ENCODE assay signal across 30 cellular contexts in the genomic region with DNA sequence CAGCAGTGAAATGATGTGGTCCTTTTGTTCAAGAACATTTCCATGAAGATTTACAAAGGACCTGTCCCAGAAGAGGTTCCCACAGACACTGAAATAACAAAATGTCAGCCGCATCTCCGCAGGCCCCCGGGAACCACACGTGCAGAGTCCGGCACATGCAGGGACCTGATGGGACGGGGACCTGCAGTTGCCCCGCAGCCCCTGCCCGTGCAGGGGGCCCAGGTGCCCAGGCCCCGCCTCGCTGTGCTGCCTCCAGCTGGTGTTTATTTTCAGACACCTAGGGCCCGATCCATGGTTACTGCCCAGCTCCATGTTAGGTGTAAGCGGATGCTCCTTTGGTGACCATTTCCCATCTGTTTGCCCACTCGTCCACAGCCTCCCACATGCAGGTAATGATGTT.
"Had no signal": no experiment of that assay in that cellular context is flagged by ENCODE, and none has a peak within 500 bp of the region (broad histone marks: within the 10 kb centered on the region; RNA-seq: fewer than 3 reads in every experiment).

No MANE protein-coding gene starts in this region.

- H3K9me3 ChIP-seq: ascending aorta had no signal

- H3K27ac Mint-ChIP-seq: activated B cell treated with CpG ODN at 0.5 μM for 24 hours; activated CD4-positive, alpha-beta memory T cell treated with anti-CD3 and anti-CD28 coated beads for 36 hours; activated CD4-positive, alpha-beta T cell treated with anti-CD3 and anti-CD28 coated beads, Interleukin-2, amount 10 ng/mL, durations not matched to agents 24 days and 14 days; activated CD8-positive, alpha-beta T cell treated with anti-CD3 and anti-CD28 coated beads for 36 hours; activated naive CD4-positive, alpha-beta T cell treated with anti-CD3 and anti-CD28 coated beads for 36 hours; activated naive CD4-positive, alpha-beta T cell treated with anti-CD3 and anti-CD28 coated beads, Interleukin-2, amount 50 U/mL, for 24 hours; activated naive CD8-positive, alpha-beta T cell; activated naive CD8-positive, alpha-beta T cell treated with anti-CD3 and anti-CD28 coated beads, Interleukin-2, amount 10 ng/mL, durations not matched to agents 7 days and 5 days; activated naive CD8-positive, alpha-beta T cell treated with anti-CD3 and anti-CD28 coated beads, Interleukin-2, amount 50 U/mL, for 24 hours; activated T-cell treated with anti-CD3 and anti-CD28 coated beads, Interleukin-2, amount 50 U/mL, for 72 hours; activated T-helper 1 cell treated with anti-CD3 and anti-CD28 coated beads, Interleukin-12 subunit alpha, Interleukin-12 subunit beta, Interleukin-2, Interleukin-4 antibody, amounts not matched to agents 30 ng/mL and 10 ng/mL and 1 ng/mL, durations not matched to agents 14 hours and 24 hours and 36 hours; activated T-helper 17 cell treated with anti-CD3 and anti-CD28 coated beads, Interleukin-2, amount 50 U/mL, for 72 hours; T-cell; T-helper 17 cell had no signal

- H3K27me3 Mint-ChIP-seq: activated B cell treated with CpG ODN at 0.5 μM for 24 hours; activated CD4-positive, alpha-beta T cell treated with anti-CD3 and anti-CD28 coated beads, Interleukin-2, amount 10 ng/mL, durations not matched to agents 24 days and 14 days; activated naive CD8-positive, alpha-beta T cell treated with anti-CD3 and anti-CD28 coated beads, Interleukin-2, amount 10 ng/mL, durations not matched to agents 7 days and 5 days had no signal

- H3K36me3 Mint-ChIP-seq: activated CD4-positive, alpha-beta memory T cell treated with anti-CD3 and anti-CD28 coated beads for 36 hours; activated naive CD4-positive, alpha-beta T cell treated with anti-CD3 and anti-CD28 coated beads, Interleukin-2, amount 50 U/mL, for 24 hours; activated naive CD8-positive, alpha-beta T cell; activated naive CD8-positive, alpha-beta T cell treated with anti-CD3 and anti-CD28 coated beads, Interleukin-2, amount 10 ng/mL, durations not matched to agents 7 days and 5 days; T-cell had no signal

- H3K4me1 ChIP-seq: breast epithelium had no signal

- H3K4me1 Mint-ChIP-seq: activated CD4-positive, alpha-beta T cell treated with anti-CD3 and anti-CD28 coated beads, Interleukin-2, amount 10 ng/mL, durations not matched to agents 24 days and 14 days; activated naive CD4-positive, alpha-beta T cell treated with anti-CD3 and anti-CD28 coated beads, Interleukin-2, amount 50 U/mL, for 24 hours; activated naive CD8-positive, alpha-beta T cell treated with anti-CD3 and anti-CD28 coated beads, Interleukin-2, amount 10 ng/mL, durations not matched to agents 7 days and 5 days; activated T-helper 17 cell treated with anti-CD3 and anti-CD28 coated beads, Interleukin-2, amount 50 U/mL, for 72 hours; T-cell had no signal

- H3K4me3 ChIP-seq: ascending aorta, breast epithelium had no signal

- H3K4me3 Mint-ChIP-seq: activated B cell treated with CpG ODN at 0.5 μM for 24 hours; activated CD4-positive, alpha-beta memory T cell treated with anti-CD3 and anti-CD28 coated beads for 36 hours; activated CD4-positive, alpha-beta T cell treated with anti-CD3 and anti-CD28 coated beads, Interleukin-2, amount 10 ng/mL, durations not matched to agents 24 days and 14 days; activated CD8-positive, alpha-beta T cell treated with anti-CD3 and anti-CD28 coated beads for 36 hours; activated naive CD4-positive, alpha-beta T cell treated with anti-CD3 and anti-CD28 coated beads for 36 hours; activated naive CD4-positive, alpha-beta T cell treated with anti-CD3 and anti-CD28 coated beads, Interleukin-2, amount 50 U/mL, for 24 hours; activated naive CD8-positive, alpha-beta T cell; activated naive CD8-positive, alpha-beta T cell treated with anti-CD3 and anti-CD28 coated beads, Interleukin-2, amount 10 ng/mL, durations not matched to agents 7 days and 5 days; activated naive CD8-positive, alpha-beta T cell treated with anti-CD3 and anti-CD28 coated beads, Interleukin-2, amount 50 U/mL, for 24 hours; activated T-cell treated with anti-CD3 and anti-CD28 coated beads, Interleukin-2, amount 50 U/mL, for 4 hours; activated T-cell treated with anti-CD3 and anti-CD28 coated beads, Interleukin-2, amount 50 U/mL, for 72 hours; activated T-helper 1 cell treated with anti-CD3 and anti-CD28 coated beads, Interleukin-12 subunit alpha, Interleukin-12 subunit beta, Interleukin-2, Interleukin-4 antibody, amounts not matched to agents 30 ng/mL and 10 ng/mL and 1 ng/mL, durations not matched to agents 14 hours and 24 hours and 36 hours; activated T-helper 17 cell treated with anti-CD3 and anti-CD28 coated beads, Interleukin-2, amount 50 U/mL, for 72 hours; T-cell; T-helper 17 cell had no signal

- H3K9me3 Mint-ChIP-seq: activated B cell treated with CpG ODN at 0.5 μM for 24 hours; activated CD4-positive, alpha-beta memory T cell treated with anti-CD3 and anti-CD28 coated beads for 36 hours; activated CD4-positive, alpha-beta T cell treated with anti-CD3 and anti-CD28 coated beads, Interleukin-2, amount 10 ng/mL, durations not matched to agents 24 days and 14 days; activated CD8-positive, alpha-beta T cell treated with anti-CD3 and anti-CD28 coated beads for 36 hours; activated naive CD4-positive, alpha-beta T cell treated with anti-CD3 and anti-CD28 coated beads for 36 hours; activated naive CD4-positive, alpha-beta T cell treated with anti-CD3 and anti-CD28 coated beads, Interleukin-2, amount 50 U/mL, for 24 hours; activated naive CD8-positive, alpha-beta T cell treated with anti-CD3 and anti-CD28 coated beads, Interleukin-2, amount 10 ng/mL, durations not matched to agents 7 days and 5 days; activated naive CD8-positive, alpha-beta T cell treated with anti-CD3 and anti-CD28 coated beads, Interleukin-2, amount 50 U/mL, for 24 hours; activated T-cell treated with anti-CD3 and anti-CD28 coated beads, Interleukin-2, amount 50 U/mL, for 4 hours; activated T-cell treated with anti-CD3 and anti-CD28 coated beads, Interleukin-2, amount 50 U/mL, for 72 hours; activated T-helper 1 cell treated with anti-CD3 and anti-CD28 coated beads, Interleukin-12 subunit alpha, Interleukin-12 subunit beta, Interleukin-2, Interleukin-4 antibody, amounts not matched to agents 30 ng/mL and 10 ng/mL and 1 ng/mL, durations not matched to agents 14 hours and 24 hours and 36 hours; activated T-helper 17 cell treated with anti-CD3 and anti-CD28 coated beads, Interleukin-2, amount 50 U/mL, for 72 hours; T-cell had no signal

- H3K36me3 ChIP-seq: ascending aorta, brain microvascular endothelial cell, breast epithelium had no signal

- DNase-seq: activated B cell treated with CpG ODN at 0.5 μM for 24 hours; activated CD4-positive, alpha-beta memory T cell treated with anti-CD3 and anti-CD28 coated beads for 36 hours; activated CD4-positive, alpha-beta T cell treated with anti-CD3 and anti-CD28 coated beads for 4 hours; activated CD4-positive, alpha-beta T cell treated with anti-CD3 and anti-CD28 coated beads, Interleukin-2, amount 10 ng/mL, durations not matched to agents 24 days and 14 days; activated CD4-positive, alpha-beta T cell treated with anti-CD3 and anti-CD28 coated beads, Interleukin-2, amount 50 U/mL, for 1 hour; activated CD4-positive, alpha-beta T cell treated with anti-CD3 and anti-CD28 coated beads, Interleukin-2, amount 50 U/mL, for 4 hours; activated CD4-positive, CD25-positive, alpha-beta regulatory T cell treated with anti-CD3 and anti-CD28 coated beads, Interleukin-2, amount 50 U/mL, for 72 hours; activated CD8-positive, alpha-beta memory T cell treated with anti-CD3 and anti-CD28 coated beads, Interleukin-2, amount 50 U/mL, for 4 hours; activated CD8-positive, alpha-beta T cell treated with anti-CD3 and anti-CD28 coated beads for 36 hours; activated effector memory CD4-positive, alpha-beta T cell treated with anti-CD3 and anti-CD28 coated beads, Interleukin-2, amount 50 U/mL, for 16 hours; activated gamma-delta T cell treated with Interleukin-2 at 50 U/mL for 16 hours; activated naive CD4-positive, alpha-beta T cell; activated naive CD4-positive, alpha-beta T cell treated with anti-CD3 and anti-CD28 coated beads for 36 hours; activated naive CD8-positive, alpha-beta T cell treated with anti-CD3 and anti-CD28 coated beads, Interleukin-2, amount 10 ng/mL, durations not matched to agents 7 days and 5 days; activated naive CD8-positive, alpha-beta T cell treated with anti-CD3 and anti-CD28 coated beads, Interleukin-2, amount 50 U/mL, for 24 hours; activated T-cell treated with anti-CD3 and anti-CD28 coated beads for 4 hours; activated T-cell treated with anti-CD3 and anti-CD28 coated beads, Interleukin-2, amount 50 U/mL, for 1 hour; activated T-cell treated with anti-CD3 and anti-CD28 coated beads, Interleukin-2, amount 50 U/mL, for 4 hours; activated T-cell treated with anti-CD3 and anti-CD28 coated beads, Interleukin-2, amount 50 U/mL, for 72 hours; brain microvascular endothelial cell; central memory CD4-positive, alpha-beta T cell; T-cell; T-helper 17 cell had no signal

- H3K27me3 ChIP-seq: ascending aorta, brain microvascular endothelial cell had no signal

- H3K27ac ChIP-seq: brain microvascular endothelial cell, breast epithelium, VCaP had no signal
